In genomic region chrX:7110821-7111276, GRCh38 we compare ENCODE assay signal across 8 cellular contexts. TPM values are rescaled to one million over a fixed set of nuclear protein-coding genes. Genes with fewer than 3 reads are reported as not detected.
DNase-seq lines count a peak whose midpoint lies in the region; ATAC-seq, FAIRE-seq and TF ChIP-seq lines count a peak whose summit lies in the region.

No MANE protein-coding gene starts in this region.

- intact Hi-C loops in activated CD4-positive, alpha-beta memory T cell treated with anti-CD3 and anti-CD28 coated beads for 36 hours (cut with micrococcal nuclease) = no loop called here

- no peaks in the 10 kb centered on the region for H3K27me3 Mint-ChIP-seq in activated CD4-positive, alpha-beta memory T cell treated with anti-CD3 and anti-CD28 coated beads, Interleukin-2, amount 10 ng/mL, durations not matched to agents 7 days and 5 days
- no peaks in the 10 kb centered on the region for H3K27me3 Mint-ChIP-seq in activated CD4-positive, alpha-beta memory T cell treated with anti-CD3 and anti-CD28 coated beads for 36 hours
- no peaks in the 10 kb centered on the region for H3K27me3 Mint-ChIP-seq in progenitor cell of endocrine pancreas

- peak overlapping the region; percentile 35 for H3K27ac Mint-ChIP-seq in activated CD4-positive, alpha-beta memory T cell treated with anti-CD3 and anti-CD28 coated beads, Interleukin-2, amount 10 ng/mL, durations not matched to agents 7 days and 5 days
- no peak overlapping the region for H3K27ac Mint-ChIP-seq in activated CD4-positive, alpha-beta memory T cell treated with anti-CD3 and anti-CD28 coated beads for 36 hours
- H3K27ac Mint-ChIP-seq in progenitor cell of endocrine pancreas = peak overlapping the region; percentile 69

- H3K4me3 Mint-ChIP-seq in activated CD4-positive, alpha-beta memory T cell treated with anti-CD3 and anti-CD28 coated beads, Interleukin-2, amount 10 ng/mL, durations not matched to agents 7 days and 5 days = no peak overlapping the region
- no peak overlapping the region for H3K4me3 Mint-ChIP-seq in activated CD4-positive, alpha-beta memory T cell treated with anti-CD3 and anti-CD28 coated beads for 36 hours
- H3K4me3 Mint-ChIP-seq in progenitor cell of endocrine pancreas (ENCODE audit: low read depth) = no peak overlapping the region

- H3K4me1 Mint-ChIP-seq in activated CD4-positive, alpha-beta memory T cell treated with anti-CD3 and anti-CD28 coated beads, Interleukin-2, amount 10 ng/mL, durations not matched to agents 7 days and 5 days = peaks cover 17% of the 10 kb centered on the region
- peaks cover 12% of the 10 kb centered on the region for H3K4me1 Mint-ChIP-seq in activated CD4-positive, alpha-beta memory T cell treated with anti-CD3 and anti-CD28 coated beads for 36 hours (ENCODE audit: low read depth)
- H3K4me1 Mint-ChIP-seq in progenitor cell of endocrine pancreas (ENCODE audit: low read depth) = peaks cover 32% of the 10 kb centered on the region

- no peaks in the 10 kb centered on the region for H3K9me3 Mint-ChIP-seq in activated CD4-positive, alpha-beta memory T cell treated with anti-CD3 and anti-CD28 coated beads, Interleukin-2, amount 10 ng/mL, durations not matched to agents 7 days and 5 days
- no peaks in the 10 kb centered on the region for H3K9me3 Mint-ChIP-seq in activated CD4-positive, alpha-beta memory T cell treated with anti-CD3 and anti-CD28 coated beads for 36 hours
- no peaks in the 10 kb centered on the region for H3K9me3 Mint-ChIP-seq in progenitor cell of endocrine pancreas (ENCODE audit: low read depth)

- FAIRE-seq in RCC 7860 (lab: Jason Lieb, UNC) = peak; percentile 62

- CTCF ChIA-PET in activated CD4-positive, alpha-beta memory T cell treated with anti-CD3 and anti-CD28 coated beads, Interleukin-2, amount 10 ng/mL, durations not matched to agents 7 days and 5 days (lab: Charles Lee) = no interaction called here
- CTCF ChIA-PET in activated CD4-positive, alpha-beta memory T cell treated with anti-CD3 and anti-CD28 coated beads for 36 hours (lab: Charles Lee) = no interaction called here

- peak; percentile 38 for ATAC-seq in HG03039 (IDR thresholded peaks at IDR 0.05; ENCODE audit: unreplicated experiment)

- POLR2A ChIA-PET in activated CD4-positive, alpha-beta memory T cell treated with anti-CD3 and anti-CD28 coated beads, Interleukin-2, amount 10 ng/mL, durations not matched to agents 7 days and 5 days (lab: Charles Lee) = no interaction called here
- POLR2A ChIA-PET in activated CD4-positive, alpha-beta memory T cell treated with anti-CD3 and anti-CD28 coated beads for 36 hours (lab: Charles Lee) = interaction anchor here (0.6 kb wide), 1 partner anchor 1041 kb away, joined by 6 read pairs; no protein-coding TSS in a partner anchor

- DNase-seq in activated CD4-positive, alpha-beta memory T cell treated with anti-CD3 and anti-CD28 coated beads, Interleukin-2, amount 10 ng/mL, durations not matched to agents 7 days and 5 days = no peak
- DNase-seq in activated CD4-positive, alpha-beta memory T cell treated with anti-CD3 and anti-CD28 coated beads for 36 hours = no peak
- DNase-seq in RCC 7860 (ENCODE audit: low spot score) (peak; percentile 22), progenitor cell of endocrine pancreas (ENCODE audit: low spot score, unreplicated experiment) (no peak), COR-L47 (lab: John Stamatoyannopoulos, UW) (no peak), iPS-NIHi7 (ENCODE audit: extremely low spot score) (no peak), NCI-H2227 treated with DMSO at 0.1 percent for 48 hours (lab: John Stamatoyannopoulos, UW) (no peak)

- no peak for TF ChIP-seq CTCF in progenitor cell of endocrine pancreas (IDR thresholded peaks at IDR 0.05; ENCODE audit: unreplicated experiment)

- H3K36me3 Mint-ChIP-seq in activated CD4-positive, alpha-beta memory T cell treated with anti-CD3 and anti-CD28 coated beads, Interleukin-2, amount 10 ng/mL, durations not matched to agents 7 days and 5 days (ENCODE audit: low read depth) = peaks cover 13% of the 10 kb centered on the region
- H3K36me3 Mint-ChIP-seq in activated CD4-positive, alpha-beta memory T cell treated with anti-CD3 and anti-CD28 coated beads for 36 hours = no peaks in the 10 kb centered on the region
- H3K36me3 Mint-ChIP-seq in progenitor cell of endocrine pancreas (ENCODE audit: insufficient read depth) = peaks cover 1% of the 10 kb centered on the region

RNA-seq across cellular contexts. Expression of gene STS, which starts 36.7 kb away (rescaled TPM):
- total RNA-seq in activated CD4-positive, alpha-beta memory T cell treated with anti-CD3 and anti-CD28 coated beads, Interleukin-2, amount 10 ng/mL, durations not matched to agents 7 days and 5 days = 1 to 10 TPM; 1.2 to 1.3 TPM
- total RNA-seq in activated CD4-positive, alpha-beta memory T cell treated with anti-CD3 and anti-CD28 coated beads for 36 hours = under 1 TPM; 0.73 to 0.81 TPM
- total RNA-seq in progenitor cell of endocrine pancreas = 7.6 and 7.8 TPM in 2 replicates

RNA-seq across cellular contexts. Expression of gene PUDP, which starts 37.1 kb away (rescaled TPM):
- 10 to 100 TPM; 16.3 to 16.4 TPM for total RNA-seq in activated CD4-positive, alpha-beta memory T cell treated with anti-CD3 and anti-CD28 coated beads, Interleukin-2, amount 10 ng/mL, durations not matched to agents 7 days and 5 days
- total RNA-seq in activated CD4-positive, alpha-beta memory T cell treated with anti-CD3 and anti-CD28 coated beads for 36 hours = 10 to 100 TPM; 16.5 to 17.4 TPM
- total RNA-seq in progenitor cell of endocrine pancreas = 53.6 and 59.9 TPM in 2 replicates
